In the genomic region with DNA sequence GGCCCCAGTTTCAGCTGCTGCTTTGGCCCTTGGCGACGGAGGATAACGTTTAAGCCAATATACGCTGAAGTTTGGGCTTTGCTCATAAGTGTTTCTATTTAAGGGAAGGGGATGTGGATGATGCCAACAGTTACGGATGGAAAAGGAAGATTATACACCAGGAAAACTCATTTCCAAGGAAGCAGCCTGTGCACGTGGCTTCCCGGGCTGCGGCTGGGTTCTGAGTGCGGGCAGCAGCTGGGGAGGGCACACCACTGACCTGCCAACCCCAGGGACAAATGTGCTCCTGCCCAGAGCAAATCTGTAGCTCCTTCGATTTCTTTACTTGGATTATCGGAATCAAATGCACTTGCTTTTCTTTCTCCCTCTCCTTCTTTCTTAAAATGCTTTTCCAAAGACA, we compare ENCODE assay signal across 18 cellular contexts.
DNase-seq lines count a peak whose midpoint lies in the region; ATAC-seq and TF ChIP-seq lines count a peak whose summit lies in the region.
"Had no signal": no experiment of that assay in that cellular context is flagged by ENCODE, and none has a peak within 500 bp of the region (broad histone marks: within the 10 kb centered on the region; RNA-seq: fewer than 3 reads in every experiment).

No MANE protein-coding gene starts in this region.

- DNase-seq in Panc1 (ENCODE audit: low read depth, low spot score): no peak
- peak; percentile 45 for DNase-seq in esophagus muscularis mucosa (ENCODE audit: extremely low spot score)
- peak; percentile 63 for DNase-seq in osteocyte (ENCODE audit: extremely low spot score, unreplicated experiment)
- DNase-seq in progenitor cell of endocrine pancreas (ENCODE audit: low spot score, unreplicated experiment): no peak
- no peak for DNase-seq in NCI-H1694 (lab: John Stamatoyannopoulos, UW)
- DNase-seq: 8988T; ACHN; BE2C; C1 segment of cervical spinal cord; Caco-2; Calu3; CD4-positive, alpha-beta memory T cell; CD4-positive, CD25-positive, alpha-beta regulatory T cell; CD8-positive, alpha-beta memory T cell; DMS79 treated with DMSO at 0.1 percent for 48 hours; GF-D8 had no signal

- in situ Hi-C loops in Panc1 (cut with HindIII; ENCODE audit: low pct_unique_long_range_greater_than_20kb, low sequenced_read_pairs): loop anchor here (25.0 kb wide), 1 partner anchor 566 kb away; no protein-coding TSS in a partner anchor

- no peak overlapping the region for H3K27ac Mint-ChIP-seq in osteocyte (ENCODE audit: unreplicated experiment)
- no peak overlapping the region for H3K27ac Mint-ChIP-seq in progenitor cell of endocrine pancreas
- H3K27ac Mint-ChIP-seq: CD14-positive monocyte; CD4-positive, alpha-beta memory T cell; CD4-positive, CD25-positive, alpha-beta regulatory T cell had no signal

- H3K9me3 ChIP-seq in Panc1 (ENCODE audit: control insufficient read depth, insufficient read depth, low read depth, low read length): no peaks in the 10 kb centered on the region
- no peaks in the 10 kb centered on the region for H3K9me3 ChIP-seq in esophagus muscularis mucosa
- H3K9me3 ChIP-seq: BE2C, BLaER1, Caco-2 had no signal

- TF ChIP-seq POLR2A in esophagus muscularis mucosa (IDR thresholded peaks at IDR 0.05; ENCODE audit: low read depth): no peak

- intact Hi-C loops in Panc1 (cut with micrococcal nuclease; ENCODE audit: unreplicated experiment): loop anchor here (5.0 kb wide), 1 partner anchor 136 kb away; no protein-coding TSS in a partner anchor
- intact Hi-C loops in esophagus muscularis mucosa (cut with DNase I): no loop called here

- H3K4me3 Mint-ChIP-seq in osteocyte (ENCODE audit: unreplicated experiment): no peak overlapping the region
- H3K4me3 Mint-ChIP-seq in progenitor cell of endocrine pancreas (ENCODE audit: low read depth): no peak overlapping the region
- H3K4me3 Mint-ChIP-seq: CD14-positive monocyte; CD8-positive, alpha-beta memory T cell had no signal

- TF ChIP-seq CTCF in Panc1 (IDR thresholded peaks at IDR 0.05) (no peak), esophagus muscularis mucosa (IDR thresholded peaks at IDR 0.05) (no peak), osteocyte (IDR thresholded peaks at IDR 0.05) (no peak), progenitor cell of endocrine pancreas (IDR thresholded peaks at IDR 0.05; ENCODE audit: unreplicated experiment) (no peak)

- peaks cover 3% of the 10 kb centered on the region for H3K27me3 Mint-ChIP-seq in osteocyte (ENCODE audit: unreplicated experiment)
- peaks cover 8% of the 10 kb centered on the region for H3K27me3 Mint-ChIP-seq in progenitor cell of endocrine pancreas

- POLR2A ChIA-PET in Panc1 (lab: Charles Lee): no interaction called here

- no peak for ATAC-seq in Panc1

- 76% methylated on average over 11 of the region's 11 CpGs for whole genome bisulfite sequencing in esophagus muscularis mucosa

- H3K9me3 Mint-ChIP-seq in osteocyte (ENCODE audit: unreplicated experiment) (no peaks in the 10 kb centered on the region), progenitor cell of endocrine pancreas (ENCODE audit: low read depth) (no peaks in the 10 kb centered on the region)
- H3K9me3 Mint-ChIP-seq: CD14-positive monocyte; CD4-positive, alpha-beta memory T cell; CD8-positive, alpha-beta memory T cell had no signal

- H3K4me1 ChIP-seq in Panc1 (ENCODE audit: control insufficient read depth, insufficient read depth, low read length) (peaks cover 28% of the 10 kb centered on the region), esophagus muscularis mucosa (peaks cover 0 to 20% (median 19%) of the 10 kb centered on the region in 4 donors)
- H3K4me1 ChIP-seq: Caco-2 had no signal

- TF ChIP-seq EP300 in esophagus muscularis mucosa (IDR thresholded peaks at IDR 0.05): no peak

- no TSS peak for BruUV-seq in Panc1 (replicated peaks; lab: Mats Ljungman, UMichigan)

- H3K36me3 Mint-ChIP-seq in osteocyte (ENCODE audit: unreplicated experiment) (no peaks in the 10 kb centered on the region), progenitor cell of endocrine pancreas (ENCODE audit: insufficient read depth) (no peaks in the 10 kb centered on the region)
- H3K36me3 Mint-ChIP-seq: CD14-positive monocyte; CD4-positive, alpha-beta memory T cell; CD4-positive, CD25-positive, alpha-beta regulatory T cell; CD8-positive, alpha-beta memory T cell had no signal

- H3K4me3 ChIP-seq in Panc1 (ENCODE audit: low read depth in 2 of 2, low read length in 2 of 2) (no peak overlapping the region), esophagus muscularis mucosa (no peak overlapping the region)
- H3K4me3 ChIP-seq: BLaER1 had no signal

- H3K4me1 Mint-ChIP-seq in osteocyte (ENCODE audit: unreplicated experiment) (peaks cover 48% of the 10 kb centered on the region), progenitor cell of endocrine pancreas (ENCODE audit: low read depth) (peaks cover 12% of the 10 kb centered on the region)
- H3K4me1 Mint-ChIP-seq: CD14-positive monocyte; CD4-positive, alpha-beta memory T cell; CD4-positive, CD25-positive, alpha-beta regulatory T cell; CD8-positive, alpha-beta memory T cell had no signal

- H3K27me3 ChIP-seq in Panc1 (ENCODE audit: control insufficient read depth, insufficient read depth, low read length): no peaks in the 10 kb centered on the region
- no peaks in the 10 kb centered on the region for H3K27me3 ChIP-seq in esophagus muscularis mucosa
- H3K27me3 ChIP-seq: BE2C, BLaER1 had no signal

- H3K36me3 ChIP-seq in Panc1 (ENCODE audit: control insufficient read depth, insufficient read depth, low read length) (no peaks in the 10 kb centered on the region), esophagus muscularis mucosa (no peaks in the 10 kb centered on the region)
- H3K36me3 ChIP-seq: BE2C, BLaER1 had no signal

- CTCF ChIA-PET in Panc1 (lab: Charles Lee): no interaction called here

- H3K27ac ChIP-seq in Panc1 (ENCODE audit: low read length) (peak overlapping the region; percentile 41; the same call in 1 of the 2 replicates), esophagus muscularis mucosa (replicated peaks in 1 of 4) (no peak overlapping the region)
- H3K27ac ChIP-seq: BLaER1 had no signal

Comparison
In these comparisons a context has a peak if more than half of its experiments do, and no peak if none do; other contexts are left out.
1. DNase-seq: peak in esophagus muscularis mucosa (single experiment) and osteocyte (single experiment); none in Panc1 (single experiment), progenitor cell of endocrine pancreas (single experiment) and NCI-H1694 (single experiment).